21 cellular contexts compared by ENCODE assay signal in the genomic region with DNA sequence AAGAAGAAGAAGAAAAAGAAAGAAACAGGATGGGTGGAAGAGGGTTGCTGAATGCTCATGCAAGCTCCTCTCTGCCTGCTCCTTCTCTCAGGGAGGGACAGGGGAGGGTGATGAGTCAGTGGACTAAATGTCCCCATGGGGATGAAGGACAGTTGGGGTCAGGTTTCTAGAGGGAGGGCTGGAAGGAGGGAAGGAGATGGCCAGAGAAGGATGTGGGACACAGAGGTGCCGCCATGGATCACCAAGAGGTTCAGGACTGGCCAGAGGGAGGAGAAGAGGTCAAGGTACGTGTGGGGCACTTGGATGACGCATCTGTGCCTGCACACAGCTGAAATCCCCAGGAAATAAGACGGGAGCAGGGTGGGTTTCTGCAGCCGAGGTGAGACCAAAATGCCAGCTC.
DNase-seq lines count a peak whose midpoint lies in the region; ATAC-seq, FAIRE-seq and TF ChIP-seq lines count a peak whose summit lies in the region.
"Had no signal": no experiment of that assay in that cellular context is flagged by ENCODE, and none has a peak within 500 bp of the region (broad histone marks: within the 10 kb centered on the region; RNA-seq: fewer than 3 reads in every experiment).

No MANE protein-coding gene starts in this region.

- no peaks in the 10 kb centered on the region for H3K79me2 ChIP-seq in osteoblast (ENCODE audit: insufficient read depth, low read length)

- H3K27me3 ChIP-seq in osteoblast (ENCODE audit: insufficient read depth, low read length): no peaks in the 10 kb centered on the region
- H3K27me3 ChIP-seq: thyroid gland had no signal

- DNase-seq in Daoy (ENCODE audit: low read depth): peak; percentile 46
- DNase-seq in RCC 7860 (ENCODE audit: low spot score): peak; percentile 65
- DNase-seq in fibroblast of peridontal ligament (ENCODE audit: extremely low read depth): peak; percentile 34
- DNase-seq in osteoblast (ENCODE audit: insufficient read length, low spot score, missing footprints): peak; percentile 62
- no peak for DNase-seq in NCI-H446 treated with DMSO at 0.1 percent for 48 hours (lab: John Stamatoyannopoulos, UW)
- DNase-seq in NCI-H82 (lab: John Stamatoyannopoulos, UW): no peak
- DNase-seq: activated naive CD4-positive, alpha-beta T cell treated with anti-CD3 and anti-CD28 coated beads, Interleukin-2, amount 50 U/mL, for 16 hours; activated T-cell treated with anti-CD3 and anti-CD28 coated beads, Interleukin-2, amount 50 U/mL, for 4 hours; DND-41; hippocampal formation; islet precursor cell; Kasumi-1; NCI-H1417 treated with DMSO at 0.1 percent for 48 hours; NCI-H2171 treated with DMSO at 0.1 percent for 48 hours; stimulated activated CD4-positive, alpha-beta T cell treated with anti-CD3 and anti-CD28 coated beads, Interleukin-15, amount 100 ng/mL, for 24 hours; thyroid gland had no signal

- no peak overlapping the region for H3K4me3 ChIP-seq in osteoblast (ENCODE audit: insufficient read depth, low read length)
- H3K4me3 ChIP-seq: thyroid gland had no signal

- H3K36me3 ChIP-seq in osteoblast (ENCODE audit: insufficient read depth, low read length): peaks cover 15% of the 10 kb centered on the region
- H3K36me3 ChIP-seq: thyroid gland had no signal

- ATAC-seq in HG02938 (IDR thresholded peaks at IDR 0.05; ENCODE audit: unreplicated experiment) (no peak), GM19351 (IDR thresholded peaks at IDR 0.05; ENCODE audit: unreplicated experiment) (no peak)
- ATAC-seq: natural killer cell treated with Interleukin-12 subunit alpha and Interleukin-12 subunit beta and Interleukin-15 and Interleukin-18, amount 100 ng/mL, for 72 hours had no signal

- H3K27ac ChIP-seq in osteoblast (ENCODE audit: low read depth, low read length): no peak overlapping the region

- H3K9me3 ChIP-seq in osteoblast (ENCODE audit: low read depth, low read length): no peaks in the 10 kb centered on the region
- H3K9me3 ChIP-seq: thyroid gland had no signal

- peak; percentile 12 for FAIRE-seq in RCC 7860 (lab: Jason Lieb, UNC)
- FAIRE-seq: colon, endometrium had no signal

- no peak for TF ChIP-seq CTCF in osteoblast (IDR thresholded peaks at IDR 0.05; ENCODE audit: extremely low read depth, low read depth, low read length)

- H2AFZ ChIP-seq in osteoblast (ENCODE audit: low read length): no peak overlapping the region

- H3K4me2 ChIP-seq in osteoblast (ENCODE audit: insufficient read depth, low read length): no peak overlapping the region

- H3K4me1 ChIP-seq in osteoblast (ENCODE audit: insufficient read depth, low read length): peaks cover 6% of the 10 kb centered on the region

- H4K20me1 ChIP-seq in osteoblast (ENCODE audit: insufficient read depth, low read length): no peaks in the 10 kb centered on the region

Comparison
In these comparisons a context has a peak if more than half of its experiments do, and no peak if none do; other contexts are left out.
1. DNase-seq: peak in Daoy (single experiment), RCC 7860 (single experiment), fibroblast of peridontal ligament (single experiment) and osteoblast (single experiment); none in NCI-H446 treated with DMSO at 0.1 percent for 48 hours (single experiment) and NCI-H82 (single experiment).